ENCODE assay signal across 1 cellular context in the genomic region with DNA sequence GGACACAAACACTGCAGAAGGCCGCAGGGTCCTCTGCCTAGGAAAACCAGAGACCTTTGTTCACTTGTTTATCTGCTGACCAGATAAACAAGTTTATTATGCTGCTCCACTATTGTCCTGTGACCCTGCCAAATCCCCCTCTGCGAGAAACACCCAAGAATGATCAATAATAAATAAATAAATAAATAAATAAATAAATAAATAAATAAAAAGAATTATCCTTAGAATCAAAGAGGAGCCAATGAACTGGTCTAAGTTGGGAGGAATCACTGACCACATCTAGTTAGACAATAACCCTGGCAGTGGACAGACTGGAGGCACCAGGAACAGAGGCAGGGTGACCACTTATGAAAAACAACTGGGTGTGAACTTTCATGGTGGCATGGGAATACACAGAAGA.
A peak's percentile ranks its signal among the peaks of the same experiment; 100 is the strongest.
TF ChIP-seq lines count a peak whose summit lies in the region.

No MANE protein-coding gene starts in this region.

TF ChIP-seq in HEK293, 187 proteins besides CTCF, POLR2A, EP300 and RAD21:
- 0 out of 2 replicates have a peak, but pooled peaks have one; percentile 11 for TF ChIP-seq ZFP3 (tag by site-specific recombination; IDR thresholded peaks at IDR 0.05; ENCODE audit: low read depth)
- 0 out of 2 replicates have a peak, but pooled peaks have one; percentile 11 for TF ChIP-seq ZNF354C (tag by site-specific recombination; IDR thresholded peaks at IDR 0.05; ENCODE audit: borderline replicate concordance, low read depth)
- TF ChIP-seq ZNF518A (tag by site-specific recombination; conservative IDR thresholded peaks at IDR 0.05; ENCODE audit: low read depth), result peak; percentile 86
- TF ChIP-seq ZNF426 (tag by site-specific recombination; IDR thresholded peaks at IDR 0.05), result peak; percentile 79
- TF ChIP-seq, protein P1, sequence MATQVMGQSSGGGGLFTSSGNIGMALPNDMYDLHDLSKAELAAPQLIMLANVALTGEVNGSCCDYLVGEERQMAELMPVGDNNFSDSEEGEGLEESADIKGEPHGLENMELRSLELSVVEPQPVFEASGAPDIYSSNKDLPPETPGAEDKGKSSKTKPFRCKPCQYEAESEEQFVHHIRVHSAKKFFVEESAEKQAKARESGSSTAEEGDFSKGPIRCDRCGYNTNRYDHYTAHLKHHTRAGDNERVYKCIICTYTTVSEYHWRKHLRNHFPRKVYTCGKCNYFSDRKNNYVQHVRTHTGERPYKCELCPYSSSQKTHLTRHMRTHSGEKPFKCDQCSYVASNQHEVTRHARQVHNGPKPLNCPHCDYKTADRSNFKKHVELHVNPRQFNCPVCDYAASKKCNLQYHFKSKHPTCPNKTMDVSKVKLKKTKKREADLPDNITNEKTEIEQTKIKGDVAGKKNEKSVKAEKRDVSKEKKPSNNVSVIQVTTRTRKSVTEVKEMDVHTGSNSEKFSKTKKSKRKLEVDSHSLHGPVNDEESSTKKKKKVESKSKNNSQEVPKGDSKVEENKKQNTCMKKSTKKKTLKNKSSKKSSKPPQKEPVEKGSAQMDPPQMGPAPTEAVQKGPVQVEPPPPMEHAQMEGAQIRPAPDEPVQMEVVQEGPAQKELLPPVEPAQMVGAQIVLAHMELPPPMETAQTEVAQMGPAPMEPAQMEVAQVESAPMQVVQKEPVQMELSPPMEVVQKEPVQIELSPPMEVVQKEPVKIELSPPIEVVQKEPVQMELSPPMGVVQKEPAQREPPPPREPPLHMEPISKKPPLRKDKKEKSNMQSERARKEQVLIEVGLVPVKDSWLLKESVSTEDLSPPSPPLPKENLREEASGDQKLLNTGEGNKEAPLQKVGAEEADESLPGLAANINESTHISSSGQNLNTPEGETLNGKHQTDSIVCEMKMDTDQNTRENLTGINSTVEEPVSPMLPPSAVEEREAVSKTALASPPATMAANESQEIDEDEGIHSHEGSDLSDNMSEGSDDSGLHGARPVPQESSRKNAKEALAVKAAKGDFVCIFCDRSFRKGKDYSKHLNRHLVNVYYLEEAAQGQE (tag by site-specific recombination; IDR thresholded peaks at IDR 0.05), result peak; percentile 54; the same call in 1 of the 2 replicates
- peak; percentile 51; the same call in 1 of the 2 replicates for TF ChIP-seq ZNF433 (tag by site-specific recombination; IDR thresholded peaks at IDR 0.05; ENCODE audit: low read depth)
- TF ChIP-seq ZNF623 (tag by site-specific recombination; IDR thresholded peaks at IDR 0.05), result peak; percentile 65
- peak; percentile 68; the same call in 1 of the 2 replicates for TF ChIP-seq ZNF202 (tag by site-specific recombination; IDR thresholded peaks at IDR 0.05; ENCODE audit: borderline replicate concordance)
- TF ChIP-seq ZNF654 (tag by site-specific recombination; IDR thresholded peaks at IDR 0.05; ENCODE audit: low read depth), result peak; percentile 14; the same call in 1 of the 2 replicates
- TF ChIP-seq ZXDB (tag by site-specific recombination; IDR thresholded peaks at IDR 0.05), result peak; percentile 46; the same call in 1 of the 2 replicates
- peak; percentile 64 for TF ChIP-seq ZNF555 (tag by site-specific recombination; conservative IDR thresholded peaks at IDR 0.05)
- peak; percentile 74; the same call in 1 of the 2 replicates for TF ChIP-seq ZNF140 (tag by site-specific recombination; IDR thresholded peaks at IDR 0.05)
- TF ChIP-seq ZNF394 (tag by site-specific recombination; IDR thresholded peaks at IDR 0.05; ENCODE audit: borderline replicate concordance), result peak; percentile 86; the same call in 1 of the 2 replicates
- TF ChIP-seq ZNF629 (tag by site-specific recombination; IDR thresholded peaks at IDR 0.05), result 0 out of 2 replicates have a peak, but pooled peaks have one; percentile 24
- TF ChIP-seq ZNF560 (tag by site-specific recombination; IDR thresholded peaks at IDR 0.05; ENCODE audit: borderline replicate concordance), result peak; percentile 42; the same call in 1 of the 2 replicates
- TF ChIP-seq ZBTB8A (tag by site-specific recombination; IDR thresholded peaks at IDR 0.05), result peak; percentile 55
- TF ChIP-seq ZNF510 (tag by site-specific recombination; IDR thresholded peaks at IDR 0.05; ENCODE audit: insufficient replicate concordance), result peak; percentile 76
- 0 out of 2 replicates have a peak, but pooled peaks have one; percentile 9 for TF ChIP-seq ZNF341 (tag by site-specific recombination; IDR thresholded peaks at IDR 0.05; ENCODE audit: low read depth)
- 0 out of 2 replicates have a peak, but pooled peaks have one; percentile 60 for TF ChIP-seq ZNF138 (tag by site-specific recombination; IDR thresholded peaks at IDR 0.05; ENCODE audit: borderline replicate concordance)
- TF ChIP-seq, protein P2, sequence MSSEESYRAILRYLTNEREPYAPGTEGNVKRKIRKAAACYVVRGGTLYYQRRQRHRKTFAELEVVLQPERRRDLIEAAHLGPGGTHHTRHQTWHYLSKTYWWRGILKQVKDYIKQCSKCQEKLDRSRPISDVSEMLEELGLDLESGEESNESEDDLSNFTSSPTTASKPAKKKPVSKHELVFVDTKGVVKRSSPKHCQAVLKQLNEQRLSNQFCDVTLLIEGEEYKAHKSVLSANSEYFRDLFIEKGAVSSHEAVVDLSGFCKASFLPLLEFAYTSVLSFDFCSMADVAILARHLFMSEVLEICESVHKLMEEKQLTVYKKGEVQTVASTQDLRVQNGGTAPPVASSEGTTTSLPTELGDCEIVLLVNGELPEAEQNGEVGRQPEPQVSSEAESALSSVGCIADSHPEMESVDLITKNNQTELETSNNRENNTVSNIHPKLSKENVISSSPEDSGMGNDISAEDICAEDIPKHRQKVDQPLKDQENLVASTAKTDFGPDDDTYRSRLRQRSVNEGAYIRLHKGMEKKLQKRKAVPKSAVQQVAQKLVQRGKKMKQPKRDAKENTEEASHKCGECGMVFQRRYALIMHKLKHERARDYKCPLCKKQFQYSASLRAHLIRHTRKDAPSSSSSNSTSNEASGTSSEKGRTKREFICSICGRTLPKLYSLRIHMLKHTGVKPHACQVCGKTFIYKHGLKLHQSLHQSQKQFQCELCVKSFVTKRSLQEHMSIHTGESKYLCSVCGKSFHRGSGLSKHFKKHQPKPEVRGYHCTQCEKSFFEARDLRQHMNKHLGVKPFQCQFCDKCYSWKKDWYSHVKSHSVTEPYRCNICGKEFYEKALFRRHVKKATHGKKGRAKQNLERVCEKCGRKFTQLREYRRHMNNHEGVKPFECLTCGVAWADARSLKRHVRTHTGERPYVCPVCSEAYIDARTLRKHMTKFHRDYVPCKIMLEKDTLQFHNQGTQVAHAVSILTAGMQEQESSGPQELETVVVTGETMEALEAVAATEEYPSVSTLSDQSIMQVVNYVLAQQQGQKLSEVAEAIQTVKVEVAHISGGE (tag by site-specific recombination; conservative IDR thresholded peaks at IDR 0.05; ENCODE audit: low read depth), result peak; percentile 74
